8 cellular contexts compared by ENCODE assay signal in the genomic region with DNA sequence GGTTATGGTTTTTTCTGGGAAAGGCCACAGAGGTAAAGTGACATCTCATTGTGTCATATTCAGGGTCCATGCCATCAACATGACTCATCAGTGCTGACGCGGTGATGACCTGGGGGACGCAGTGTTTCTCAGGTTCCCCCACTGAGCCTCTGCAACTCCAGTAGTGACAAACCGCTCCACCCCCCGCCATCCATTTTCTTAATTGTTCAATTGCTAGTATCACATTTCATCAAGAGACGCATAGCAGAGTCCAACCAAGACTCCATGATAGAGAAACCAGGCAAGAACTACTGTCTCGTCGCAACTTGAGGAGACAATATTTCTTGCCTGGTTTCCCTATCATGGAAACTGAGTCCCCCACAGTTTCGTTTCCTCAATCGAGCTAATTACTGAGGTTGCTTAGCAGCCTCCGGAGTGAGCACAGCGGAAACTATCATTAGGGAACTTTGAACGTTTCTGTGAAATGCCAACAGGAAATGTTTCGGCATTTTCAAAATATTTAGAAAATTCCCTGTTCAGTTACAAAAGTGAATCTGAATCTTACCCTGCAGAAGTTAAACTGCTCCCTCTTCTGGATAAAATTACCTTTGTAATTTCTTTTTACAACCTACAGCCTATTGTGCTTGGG. TPM values are rescaled to one million over a fixed set of nuclear protein-coding genes. Genes with fewer than 3 reads are reported as not detected.
A peak's percentile ranks its signal among the peaks of the same experiment; 100 is the strongest.
DNase-seq lines count a peak whose midpoint lies in the region; TF ChIP-seq lines count a peak whose summit lies in the region.

No MANE protein-coding gene starts in this region.

- POLR2A ChIA-PET in BJ (lab: Charles Lee), result no interaction called here

- TF ChIP-seq CTCF in BJ (IDR thresholded peaks at IDR 0.05; ENCODE audit: insufficient read depth, low read depth, low read length), result peak; percentile 50

- DNase-seq in BJ (ENCODE audit: low read depth) (no peak), H7 (no peak), RPMI8226 (peak; percentile 83), glomerular endothelial cell (ENCODE audit: extremely low read depth, low read depth, low spot score) (peak; percentile 80), pulmonary artery endothelial cell (ENCODE audit: low read depth, low spot score) (peak; percentile 57), HuH-7 (ENCODE audit: low spot score) (no peak), NCI-H1105 (lab: John Stamatoyannopoulos, UW) (no peak)
- DNase-seq in activated effector memory CD4-positive, alpha-beta T cell treated with Interleukin-2 at 50 U/mL for 16 hours, result peak; percentile 41

- no peaks in the 10 kb centered on the region for H3K36me3 ChIP-seq in BJ (ENCODE audit: control insufficient read depth, insufficient read depth, low read length)
- no peaks in the 10 kb centered on the region for H3K36me3 ChIP-seq in H7 (replicated peaks; ENCODE audit: control insufficient read depth, insufficient read depth, low read length)

- H3K27me3 ChIP-seq in BJ (ENCODE audit: control insufficient read depth, insufficient read depth, low read length) (no peaks in the 10 kb centered on the region), H7 (ENCODE audit: control insufficient read depth, insufficient read depth, low read length) (no peaks in the 10 kb centered on the region)

- CTCF ChIA-PET in BJ (lab: Yijun Ruan, JAX), result interaction anchor here (0.8 to 2.8 kb wide), 8 partner anchors 8 to 136 kb away, joined by 3 to 13 read pairs (median 4); no protein-coding TSS in a partner anchor

- peak overlapping the region; percentile 31 for H3K4me3 ChIP-seq in BJ (ENCODE audit: low read depth, low read length)
- peak overlapping the region; percentile 19 for H3K4me3 ChIP-seq in H7 (ENCODE audit: insufficient read depth, low read depth, low read length)

RNA-seq across cellular contexts. Expression of a gene that starts 12.2 kb away (rescaled TPM):
- 17.9 and 31.3 TPM in 2 replicates for polyA plus RNA-seq in BJ (2011; rRNA removed)
- 7.3 and 9.7 TPM in 2 replicates for polyA minus RNA-seq in BJ (2011; rRNA and poly(A)+ RNA removed)
- total RNA-seq in H7 (2014; rRNA removed; shearing (Covaris generic)), result 13.6 and 14.1 TPM in 2 replicates
- total RNA-seq in glomerular endothelial cell (25.0 and 34.7 TPM in 2 replicates), pulmonary artery endothelial cell (29.0 and 50.8 TPM in 2 replicates)

RNA-seq across cellular contexts. Expression of a gene that starts 49.2 kb away (rescaled TPM):
- polyA plus RNA-seq in BJ (2011; rRNA removed), result 2.8 and 3.7 TPM in 2 replicates
- 3.2 and 5.0 TPM in 2 replicates for polyA minus RNA-seq in BJ (2011; rRNA and poly(A)+ RNA removed)
- total RNA-seq in H7 (2014; rRNA removed; shearing (Covaris generic)), result 46.4 and 57.1 TPM in 2 replicates
- total RNA-seq in glomerular endothelial cell, result 97.6 and 146 TPM in 2 replicates
- 36.0 and 92.5 TPM in 2 replicates for total RNA-seq in pulmonary artery endothelial cell

Comparison
In these comparisons a context has a peak if more than half of its experiments do, and no peak if none do; other contexts are left out.
1. DNase-seq: peak in RPMI8226 (single experiment), activated effector memory CD4-positive, alpha-beta T cell treated with Interleukin-2 at 50 U/mL for 16 hours (single experiment), glomerular endothelial cell (single experiment) and pulmonary artery endothelial cell (single experiment); none in BJ (single experiment), H7 (single experiment), HuH-7 (single experiment) and NCI-H1105 (single experiment).